35 cellular contexts compared by ENCODE assay signal in the genomic region with DNA sequence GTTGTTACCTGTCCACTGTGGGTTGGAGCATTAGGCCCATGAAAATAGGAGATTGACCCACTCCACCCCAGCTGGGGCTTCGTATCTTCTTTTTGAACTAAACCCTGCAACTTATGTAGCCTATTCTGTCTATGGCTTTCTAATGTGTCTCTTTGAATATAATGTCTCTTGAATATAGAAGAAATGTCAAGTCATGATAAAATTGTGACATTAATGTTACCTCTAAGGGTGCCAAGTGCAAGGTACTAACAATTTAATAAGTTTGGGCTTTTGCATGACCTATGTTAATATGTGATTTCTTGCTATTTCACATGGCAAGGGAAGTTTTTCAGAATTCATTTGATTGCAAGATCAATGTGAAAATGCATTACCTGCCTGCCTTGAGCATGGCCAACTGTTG.
"Had no signal": no experiment of that assay in that cellular context is flagged by ENCODE, and none has a peak within 500 bp of the region (broad histone marks: within the 10 kb centered on the region; RNA-seq: fewer than 3 reads in every experiment).

No MANE protein-coding gene starts in this region.

- H3K9me3 ChIP-seq: MG63 had no signal

- H3K27me3 ChIP-seq: MG63 had no signal

- DNase-seq: Karpas-422, Kasumi-1, MG63, MM.1S, MV-4-11, NCI-H1048, NCI-H1092, NCI-H1092 treated with DMSO at 0.1 percent for 48 hours, NCI-H1105, NCI-H1105 treated with DMSO at 0.1 percent for 48 hours, NCI-H1417, NCI-H1417 treated with DMSO at 0.1 percent for 48 hours, NCI-H1436, NCI-H1436 treated with DMSO at 0.1 percent for 48 hours, NCI-H146, NCI-H1694, NCI-H1694 treated with DMSO at 0.1 percent for 48 hours, NCI-H187, NCI-H187 treated with DMSO at 0.1 percent for 48 hours, NCI-H1930, NCI-H2029, NCI-H2029 treated with DMSO at 0.1 percent for 48 hours, NCI-H2081, NCI-H2081 treated with DMSO at 0.1 percent for 48 hours, NCI-H2107, NCI-H2171, NCI-H2171 treated with DMSO at 0.1 percent for 48 hours, NCI-H2227 treated with DMSO at 0.1 percent for 48 hours, NCI-H226, NCI-H345, NCI-H446, NCI-H446 treated with DMSO at 0.1 percent for 48 hours, NCI-H510A, NCI-H510A treated with DMSO at 0.1 percent for 48 hours, NCI-H524 had no signal

- H3K4me3 ChIP-seq: MG63 had no signal

- H3K36me3 ChIP-seq: MG63 had no signal
